In genomic region chr4:154585369-154586018, GRCh38 we compare ENCODE assay signal across 35 cellular contexts. TPM values are rescaled to one million over a fixed set of nuclear protein-coding genes. Genes with fewer than 3 reads are reported as not detected.
"Had no signal": no experiment of that assay in that cellular context is flagged by ENCODE, and none has a peak within 500 bp of the region (broad histone marks: within the 10 kb centered on the region; RNA-seq: fewer than 3 reads in every experiment).

No MANE protein-coding gene starts in this region.

- H3K27ac ChIP-seq: KMS-11, PC-9, RWPE1, SJCRH30, SK-N-MC had no signal

- H3K9me3 ChIP-seq: SJCRH30 had no signal

- FAIRE-seq: RCC 7860 had no signal

- H3K9ac ChIP-seq: KMS-11 had no signal

- H3K4me1 ChIP-seq: SJCRH30 had no signal

- ATAC-seq: Panc1, Right ventricle myocardium inferior, T-cell had no signal

- H3K4me3 ChIP-seq: PC-9, SJCRH30, SK-N-MC had no signal

- H2AFZ ChIP-seq: PC-9 had no signal

- H3K36me3 ChIP-seq: SJCRH30 had no signal

- H3K27me3 ChIP-seq: SJCRH30 had no signal

- DNase-seq: Karpas-422, MM.1S, MV-4-11, NCI-H1092, NCI-H1105, NCI-H1417 treated with DMSO at 0.1 percent for 48 hours, NCI-H1436 treated with DMSO at 0.1 percent for 48 hours, NCI-H1694 treated with DMSO at 0.1 percent for 48 hours, NCI-H187 treated with DMSO at 0.1 percent for 48 hours, NCI-H2081 treated with DMSO at 0.1 percent for 48 hours, NCI-H2107, NCI-H2171 treated with DMSO at 0.1 percent for 48 hours, NCI-H226, NCI-H446 treated with DMSO at 0.1 percent for 48 hours, NCI-H510A, NCI-H524, NCI-H69, NCI-H748 treated with DMSO at 0.1 percent for 48 hours, NCI-H82, PC-9, SHP77, SIG-M5, SJCRH30, T-cell had no signal

- H3K4me2 ChIP-seq: KMS-11, PC-9 had no signal

RNA-seq across cellular contexts. Expression of gene FGA, which starts 5.0 kb away (rescaled TPM):
- total RNA-seq: LHCN-M2, MCF 10A, OCI-LY7, PC-9, Right ventricle myocardium inferior, RPMI7951, SJCRH30, SK-MEL-5 had no signal

RNA-seq across cellular contexts. Expression of gene FGB, which starts 22.7 kb away (rescaled TPM):
- total RNA-seq: LHCN-M2, MCF 10A, OCI-LY7, PC-9, Right ventricle myocardium inferior, RPMI7951, SJCRH30, SK-MEL-5 had no signal

RNA-seq across cellular contexts. Expression of gene FGG, which starts 27.0 kb away (rescaled TPM):
- total RNA-seq: LHCN-M2, OCI-LY7, PC-9, Right ventricle myocardium inferior, RPMI7951, SJCRH30 had no signal
